In genomic region chr9:129162497-129162896, GRCh38 we compare ENCODE assay signal across 17 cellular contexts.
"Had no signal": no experiment of that assay in that cellular context is flagged by ENCODE, and none has a peak within 500 bp of the region (broad histone marks: within the 10 kb centered on the region; RNA-seq: fewer than 3 reads in every experiment).

No MANE protein-coding gene starts in this region.

- H3K4me2 ChIP-seq: smooth muscle cell had no signal

- H3K27me3 ChIP-seq: dorsolateral prefrontal cortex, neutrophil, transverse colon had no signal

- H3K27ac Mint-ChIP-seq: activated CD8-positive, alpha-beta T cell treated with anti-CD3 and anti-CD28 coated beads for 36 hours; activated naive CD8-positive, alpha-beta T cell treated with anti-CD3 and anti-CD28 coated beads for 36 hours; activated T-cell treated with anti-CD3 and anti-CD28 coated beads, Interleukin-2, amount 50 U/mL, for 72 hours; stimulated activated effector memory CD8-positive, alpha-beta T cell treated with anti-CD3 and anti-CD28 coated beads, Interleukin-12 subunit alpha, Interleukin-12 subunit beta, amount 100 ng/mL, for 72 hours had no signal

- H3K4me3 Mint-ChIP-seq: activated CD8-positive, alpha-beta T cell treated with anti-CD3 and anti-CD28 coated beads for 36 hours; activated naive CD8-positive, alpha-beta T cell treated with anti-CD3 and anti-CD28 coated beads for 36 hours; activated T-cell treated with anti-CD3 and anti-CD28 coated beads, Interleukin-2, amount 50 U/mL, for 72 hours; naive B cell; stimulated activated effector memory CD8-positive, alpha-beta T cell treated with anti-CD3 and anti-CD28 coated beads, Interleukin-12 subunit alpha, Interleukin-12 subunit beta, amount 100 ng/mL, for 72 hours had no signal

- H3K4me3 ChIP-seq: dorsolateral prefrontal cortex, lower lobe of right lung, smooth muscle cell, transverse colon had no signal

- H3K9me3 ChIP-seq: lower lobe of right lung, neutrophil, transverse colon had no signal

- H3K36me3 Mint-ChIP-seq: activated naive CD8-positive, alpha-beta T cell treated with anti-CD3 and anti-CD28 coated beads for 36 hours; naive B cell; stimulated activated effector memory CD8-positive, alpha-beta T cell treated with anti-CD3 and anti-CD28 coated beads, Interleukin-12 subunit alpha, Interleukin-12 subunit beta, amount 100 ng/mL, for 72 hours had no signal

- H3K36me3 ChIP-seq: lower lobe of right lung, neutrophil, transverse colon had no signal

- H3K9me3 Mint-ChIP-seq: activated CD8-positive, alpha-beta T cell treated with anti-CD3 and anti-CD28 coated beads for 36 hours; activated naive CD8-positive, alpha-beta T cell treated with anti-CD3 and anti-CD28 coated beads for 36 hours; activated T-cell treated with anti-CD3 and anti-CD28 coated beads, Interleukin-2, amount 50 U/mL, for 72 hours; stimulated activated effector memory CD8-positive, alpha-beta T cell treated with anti-CD3 and anti-CD28 coated beads, Interleukin-12 subunit alpha, Interleukin-12 subunit beta, amount 100 ng/mL, for 72 hours had no signal

- DNase-seq: activated CD8-positive, alpha-beta memory T cell treated with anti-CD3 and anti-CD28 coated beads, Interleukin-2, amount 50 U/mL, for 4 hours; activated CD8-positive, alpha-beta T cell treated with anti-CD3 and anti-CD28 coated beads for 36 hours; activated gamma-delta T cell treated with Interleukin-2 at 50 U/mL for 16 hours; activated naive CD8-positive, alpha-beta T cell treated with anti-CD3 and anti-CD28 coated beads for 36 hours; activated T-cell treated with anti-CD3 and anti-CD28 coated beads, Interleukin-2, amount 50 U/mL, for 72 hours; anterior cingulate cortex; dorsolateral prefrontal cortex; hippocampal formation; lower lobe of right lung; naive B cell; posterior cingulate gyrus; SW 1271; T1000; transverse colon had no signal

- H3K27me3 Mint-ChIP-seq: activated CD8-positive, alpha-beta T cell treated with anti-CD3 and anti-CD28 coated beads for 36 hours; activated naive CD8-positive, alpha-beta T cell treated with anti-CD3 and anti-CD28 coated beads for 36 hours had no signal

- H3K27ac ChIP-seq: dorsolateral prefrontal cortex, lower lobe of right lung, neutrophil, transverse colon had no signal

- ATAC-seq: activated CD8-positive, alpha-beta T cell treated with anti-CD3 and anti-CD28 coated beads for 36 hours; activated T-cell treated with anti-CD3 and anti-CD28 coated beads, Interleukin-2, amount 50 U/mL, for 72 hours; lower lobe of right lung; stimulated activated effector memory CD8-positive, alpha-beta T cell treated with anti-CD3 and anti-CD28 coated beads, Interleukin-12 subunit alpha, Interleukin-12 subunit beta, amount 100 ng/mL, for 72 hours had no signal
